8 cellular contexts compared by ENCODE assay signal in genomic region chr6:87408721-87409155, GRCh38. TPM values are rescaled to one million over a fixed set of nuclear protein-coding genes. Genes with fewer than 3 reads are reported as not detected.
DNase-seq lines count a peak whose midpoint lies in the region; ATAC-seq and TF ChIP-seq lines count a peak whose summit lies in the region.

No MANE protein-coding gene starts in this region.

- CTCF ChIA-PET in Caco-2 (lab: Charles Lee) (interaction anchor here (0.7 to 1.5 kb wide), 4 partner anchors 16 to 330 kb away, joined by 3 to 12 read pairs (median 3); no protein-coding TSS in a partner anchor), IMR-90 (lab: Yijun Ruan, JAX) (interaction anchor here (1.1 kb wide), 1 partner anchor 8 kb away, joined by 3 read pairs; no protein-coding TSS in a partner anchor)

- H3K56ac ChIP-seq in IMR-90 (ENCODE audit: extremely low read depth, insufficient read depth, low read length), result peak overlapping the region; percentile 32; the same call in 1 of the 2 replicates

- peak overlapping the region; percentile 76 for H3K4me3 Mint-ChIP-seq in Caco-2 (ENCODE audit: unreplicated experiment)
- peak overlapping the region; percentile 96 for H3K4me3 Mint-ChIP-seq in neural progenitor cell

- H2AK5ac ChIP-seq in IMR-90 (ENCODE audit: low read depth, low read length), result no peak overlapping the region

- no peaks in the 10 kb centered on the region for H3K27me3 ChIP-seq in Caco-2 (replicated peaks; ENCODE audit: control insufficient read depth, insufficient read depth, low read length)
- H3K27me3 ChIP-seq in IMR-90 (ENCODE audit: control insufficient read depth, insufficient read depth, low read length), result no peaks in the 10 kb centered on the region; the same call in 1 of the 2 replicates
- peaks cover 11% of the 10 kb centered on the region for H3K27me3 ChIP-seq in neural progenitor cell

- peak overlapping the region; percentile 77; the same call in 1 of the 2 replicates for H3K18ac ChIP-seq in IMR-90 (ENCODE audit: low read depth, low read length)

- H3K4me3 ChIP-seq in Caco-2 (ENCODE audit: low read depth, low read length), result peak overlapping the region; percentile 96
- H3K4me3 ChIP-seq in IMR-90 (ENCODE audit: insufficient read depth, low read depth, low read length), result peak overlapping the region; percentile 85
- peak overlapping the region; percentile 90 for H3K4me3 ChIP-seq in coronary artery
- peak overlapping the region; percentile 79 for H3K4me3 ChIP-seq in neural progenitor cell

- H3K4me2 ChIP-seq in IMR-90 (ENCODE audit: low read depth, low read length) (peak overlapping the region; percentile 99), neural progenitor cell (peak overlapping the region; percentile 83)

- H2BK120ac ChIP-seq in IMR-90 (ENCODE audit: low read depth, low read length), result no peak overlapping the region

- H3K4me1 ChIP-seq in Caco-2 (peaks cover 7% of the 10 kb centered on the region; the same call in 1 of the 2 replicates), IMR-90 (ENCODE audit: control insufficient read depth, insufficient read depth, low read length) (no peaks in the 10 kb centered on the region), neural progenitor cell (no peaks in the 10 kb centered on the region)

- H2AFZ ChIP-seq in IMR-90 (replicated peaks; ENCODE audit: low read length, poor library complexity) (peak overlapping the region; percentile 99), neural progenitor cell (replicated peaks) (peak overlapping the region; percentile 94)

- H3K9me1 ChIP-seq in IMR-90 (ENCODE audit: insufficient read depth, low read length), result no peaks in the 10 kb centered on the region

- H3K9ac ChIP-seq in IMR-90 (ENCODE audit: low read depth, low read length) (peak overlapping the region; percentile 88), neural progenitor cell (peak overlapping the region; percentile 50)

- no peaks in the 10 kb centered on the region for H3K79me1 ChIP-seq in IMR-90 (ENCODE audit: low read depth in 1 of 2, low read length in 2 of 2)

- intact Hi-C loops in Caco-2 (cut with micrococcal nuclease; ENCODE audit: unreplicated experiment), result loop anchor here (5.0 kb wide), 1 partner anchor 64 kb away; the partner anchor contains the start of gene SLC35A1
- intact Hi-C loops in IMR-90 (cut with micrococcal nuclease), result loop anchor here (5.0 to 10.0 kb wide), 3 partner anchors 64 to 756 kb away; partner anchors contain the start of genes CNR1 and SLC35A1

- peak overlapping the region; percentile 31 to 87; a peak in 3 of 4 replicates for H4K8ac ChIP-seq in IMR-90 (ENCODE audit: low read depth in 2 of 2, low read length in 2 of 2)

- no peaks in the 10 kb centered on the region for H3K9me3 Mint-ChIP-seq in Caco-2 (ENCODE audit: unreplicated experiment)
- H3K9me3 Mint-ChIP-seq in neural progenitor cell, result no peaks in the 10 kb centered on the region

- no peak overlapping the region for H2BK5ac ChIP-seq in IMR-90 (ENCODE audit: low read depth, low read length, poor library complexity, severe bottlenecking)

- H3K9me3 ChIP-seq in Caco-2 (no peaks in the 10 kb centered on the region), IMR-90 (ENCODE audit: control insufficient read depth, insufficient read depth, low read length) (no peaks in the 10 kb centered on the region), neural progenitor cell (ENCODE audit: low read depth) (no peaks in the 10 kb centered on the region)

- dilution Hi-C loops in IMR-90 (cut with HindIII; ENCODE audit: low sequenced_read_pairs, unreplicated experiment), result no loop called here

- no peak for TF ChIP-seq RAD21 in IMR-90 (IDR thresholded peaks at IDR 0.05; ENCODE audit: low read length)

- no peaks in the 10 kb centered on the region for H3K79me2 ChIP-seq in neural progenitor cell (ENCODE audit: low read depth)

- peaks cover 5% of the 10 kb centered on the region for H3K27me3 Mint-ChIP-seq in Caco-2 (ENCODE audit: insufficient read depth, unreplicated experiment)
- no peaks in the 10 kb centered on the region for H3K27me3 Mint-ChIP-seq in neural progenitor cell (ENCODE audit: insufficient read depth, low read depth)

- H3K4me1 Mint-ChIP-seq in Caco-2 (ENCODE audit: low read depth, unreplicated experiment) (no peaks in the 10 kb centered on the region), neural progenitor cell (peaks cover 2% of the 10 kb centered on the region)

- H3K14ac ChIP-seq in IMR-90 (replicated peaks; ENCODE audit: low read depth, low read length), result peak overlapping the region; percentile 94

- H3K23ac ChIP-seq in IMR-90 (ENCODE audit: low read depth, low read length), result peak overlapping the region; percentile 69; the same call in 1 of the 2 replicates

- no peaks in the 10 kb centered on the region for H3K36me3 ChIP-seq in Caco-2 (ENCODE audit: control insufficient read depth, insufficient read depth, low read length)
- H3K36me3 ChIP-seq in IMR-90 (ENCODE audit: control insufficient read depth, insufficient read depth, low read length), result no peaks in the 10 kb centered on the region
- H3K36me3 ChIP-seq in neural progenitor cell, result no peaks in the 10 kb centered on the region

- DNase-seq in Caco-2 (no peak), IMR-90 (no peak), coronary artery (ENCODE audit: low spot score) (no peak), neural progenitor cell (ENCODE audit: low spot score) (no peak), middle frontal gyrus (ENCODE audit: extremely low spot score, low spot score) (no peak)
- DNase-seq in activated CD8-positive, alpha-beta memory T cell treated with anti-CD3 and anti-CD28 coated beads for 24 hours, result no peak

- H2AK9ac ChIP-seq in IMR-90 (replicated peaks; ENCODE audit: low read depth, low read length, poor library complexity), result no peak overlapping the region

- in situ Hi-C loops in IMR-90 (cut with MboI; ENCODE audit: low sequenced_read_pairs), result no loop called here

- ATAC-seq in IMR-90 (ENCODE audit: low read depth) (peak; percentile 8), HG03342 (IDR thresholded peaks at IDR 0.05; ENCODE audit: unreplicated experiment) (no peak), GM19397 (IDR thresholded peaks at IDR 0.05; ENCODE audit: unreplicated experiment) (no peak)

- H3K27ac Mint-ChIP-seq in Caco-2 (ENCODE audit: unreplicated experiment), result peak overlapping the region; percentile 82
- peak overlapping the region; percentile 95 for H3K27ac Mint-ChIP-seq in neural progenitor cell

- TF ChIP-seq POLR2A in IMR-90 (IDR thresholded peaks at IDR 0.05; ENCODE audit: low read depth, low read length), result no peak

- H3K36me3 Mint-ChIP-seq in Caco-2 (ENCODE audit: insufficient read depth, unreplicated experiment) (peaks cover 9% of the 10 kb centered on the region), neural progenitor cell (no peaks in the 10 kb centered on the region)

- H3K4ac ChIP-seq in IMR-90 (ENCODE audit: low read depth, low read length), result peak overlapping the region; percentile 79; the same call in 1 of the 2 replicates

- TF ChIP-seq CTCF in Caco-2 (IDR thresholded peaks at IDR 0.05; ENCODE audit: insufficient read depth in 1 of 2, low read depth in 1 of 2, low read length in 1 of 2, severe bottlenecking in 1 of 2, unreplicated experiment in 1 of 2), result no peak
- no peak for TF ChIP-seq CTCF in IMR-90 (conservative IDR thresholded peaks at IDR 0.05; ENCODE audit: low read depth, low read length)
- no peak for TF ChIP-seq CTCF in coronary artery (IDR thresholded peaks at IDR 0.05)
- no peak for TF ChIP-seq CTCF in neural progenitor cell (IDR thresholded peaks at IDR 0.05)

- no peak overlapping the region for H4K91ac ChIP-seq in IMR-90 (ENCODE audit: insufficient read depth, low read depth, low read length)

- BruUV-seq in Caco-2 (replicated peaks; lab: Mats Ljungman, UMichigan) (no TSS peak), IMR-90 (replicated peaks; lab: Mats Ljungman, UMichigan) (no TSS peak)

- POLR2A ChIA-PET in Caco-2 (lab: Charles Lee), result no interaction called here
- POLR2A ChIA-PET in IMR-90 (lab: Charles Lee; ENCODE audit: unreplicated experiment), result no interaction called here

- H3K27ac ChIP-seq in IMR-90 (ENCODE audit: insufficient read depth, low read length), result peak overlapping the region; percentile 58; the same call in 1 of the 2 replicates
- peak overlapping the region; percentile 53 to 90 for H3K27ac ChIP-seq in coronary artery
- no peak overlapping the region for H3K27ac ChIP-seq in neural progenitor cell

- peak overlapping the region; percentile 56; the same call in 1 of the 2 replicates for H4K5ac ChIP-seq in IMR-90 (ENCODE audit: low read depth, low read length)

- peaks cover 9% of the 10 kb centered on the region for H3F3A ChIP-seq in neural progenitor cell (ENCODE audit: low read depth)

- H2BK15ac ChIP-seq in IMR-90 (ENCODE audit: low read depth, low read length), result no peak overlapping the region

- H4K20me1 ChIP-seq in IMR-90 (ENCODE audit: insufficient read depth, low read length) (no peaks in the 10 kb centered on the region; the same call in 1 of the 2 replicates), neural progenitor cell (ENCODE audit: low read depth) (no peaks in the 10 kb centered on the region)

- H2BK20ac ChIP-seq in IMR-90 (ENCODE audit: low read depth, low read length), result no peak overlapping the region

- no CpG with 5 or more reads among the region's 5 CpGs for WGBS in IMR-90 (ENCODE audit: extremely low coverage in 2 of 2, insufficient read length in 1 of 2), 2 experiments

TF ChIP-seq in IMR-90, 13 proteins besides CTCF, POLR2A, EP300 and RAD21 (continues in another document):
- TF ChIP-seq MAFK (IDR thresholded peaks at IDR 0.05; ENCODE audit: low read depth, low read length) (no peak), FOS (IDR thresholded peaks at IDR 0.05; ENCODE audit: low read depth, low read length) (no peak), RCOR1 (IDR thresholded peaks at IDR 0.05; ENCODE audit: insufficient replicate concordance, low read length) (no peak), BHLHE40 (IDR thresholded peaks at IDR 0.05; ENCODE audit: low read depth, low read length) (no peak), CEBPB (IDR thresholded peaks at IDR 0.05; ENCODE audit: low read depth, low read length) (no peak), RFX5 (IDR thresholded peaks at IDR 0.05; ENCODE audit: low read depth, low read length) (no peak), MAZ (IDR thresholded peaks at IDR 0.05; ENCODE audit: borderline replicate concordance, low read depth, low read length) (no peak), SMC3 (IDR thresholded peaks at IDR 0.05; ENCODE audit: low read depth, low read length) (no peak), MXI1 (IDR thresholded peaks at IDR 0.05; ENCODE audit: borderline replicate concordance, low read depth, low read length) (no peak)

RNA-seq across cellular contexts. Expression of gene CFAP206, which starts 1.0 kb away (rescaled TPM):
- total RNA-seq in Caco-2 (2022) (0.23 TPM in 1 of 2 replicates, not detected in the other), IMR-90 (2012; rRNA removed) (under 0.01 and 0.28 TPM in 2 replicates), neural progenitor cell (ENCODE audit: low replicate concordance) (0.52 and 0.53 TPM in 2 replicates)
- polyA plus RNA-seq in IMR-90 (2012; rRNA removed), result 0.09 TPM in 1 of 2 replicates, not detected in the other
- not detected in 2 replicates for polyA plus RNA-seq in IMR-90 (2012; cell fraction: cytosol; rRNA removed)
- polyA plus RNA-seq in IMR-90 (2012; cell fraction: nucleus; rRNA removed; ENCODE audit: low replicate concordance), result 0.29 TPM in 1 of 2 replicates, not detected in the other
